10 cellular contexts compared by ENCODE assay signal in genomic region chr4:100100985-100101384, GRCh38.
A peak's percentile ranks its signal among the peaks of the same experiment; 100 is the strongest.
DNase-seq lines count a peak whose midpoint lies in the region; ATAC-seq and TF ChIP-seq lines count a peak whose summit lies in the region.
"Had no signal": no experiment of that assay in that cellular context is flagged by ENCODE, and none has a peak within 500 bp of the region (broad histone marks: within the 10 kb centered on the region; RNA-seq: fewer than 3 reads in every experiment).

No MANE protein-coding gene starts in this region.

- H3K9me3 ChIP-seq in BLaER1 (no peaks in the 10 kb centered on the region), BE2C (no peaks in the 10 kb centered on the region), sigmoid colon (no peaks in the 10 kb centered on the region)

- H3K4me3 ChIP-seq in BLaER1 (no peak overlapping the region), BE2C (ENCODE audit: low read depth, low read length) (no peak overlapping the region), sigmoid colon (no peak overlapping the region)

- H3K36me3 ChIP-seq in BLaER1 (no peaks in the 10 kb centered on the region), BE2C (no peaks in the 10 kb centered on the region), sigmoid colon (no peaks in the 10 kb centered on the region)

- POLR2A ChIA-PET in activated B cell treated with CpG ODN at 0.5 μM for 24 hours (lab: Charles Lee): no interaction called here

- peaks cover 51% of the 10 kb centered on the region for H3K4me1 ChIP-seq in BLaER1
- H3K4me1 ChIP-seq in BE2C: peaks cover 2% of the 10 kb centered on the region; the same call in 1 of the 2 replicates
- no peaks in the 10 kb centered on the region for H3K4me1 ChIP-seq in sigmoid colon
- H3K4me1 ChIP-seq: parathyroid adenoma had no signal

- H3K36me3 Mint-ChIP-seq in activated B cell treated with CpG ODN at 0.5 μM for 24 hours (ENCODE audit: low read depth): no peaks in the 10 kb centered on the region

- peak overlapping the region; percentile 79 for H3K4me2 ChIP-seq in BLaER1

- H3K4me3 Mint-ChIP-seq in activated B cell treated with CpG ODN at 0.5 μM for 24 hours: peak overlapping the region; percentile 50

- no peaks in the 10 kb centered on the region for H3K27me3 Mint-ChIP-seq in activated B cell treated with CpG ODN at 0.5 μM for 24 hours

- peak; percentile 75 for ATAC-seq in GM18909 (IDR thresholded peaks at IDR 0.05; ENCODE audit: poor library complexity, unreplicated experiment)
- ATAC-seq in HG02885 (IDR thresholded peaks at IDR 0.05; ENCODE audit: poor library complexity, unreplicated experiment): peak; percentile 76
- ATAC-seq in activated B cell treated with CpG ODN at 0.5 μM for 24 hours (ENCODE audit: low read depth): peak; percentile 42
- ATAC-seq in sciatic nerve: no peak

- H3K9me3 Mint-ChIP-seq in activated B cell treated with CpG ODN at 0.5 μM for 24 hours: no peaks in the 10 kb centered on the region

- H3K27ac ChIP-seq in BLaER1 (peak overlapping the region; percentile 69), sigmoid colon (no peak overlapping the region)
- H3K27ac ChIP-seq: parathyroid adenoma had no signal

- H3K27me3 ChIP-seq in BLaER1 (no peaks in the 10 kb centered on the region), BE2C (no peaks in the 10 kb centered on the region), sigmoid colon (no peaks in the 10 kb centered on the region)

- H3K9ac ChIP-seq in BLaER1: no peak overlapping the region
- H3K9ac ChIP-seq: parathyroid adenoma had no signal

- no peaks in the 10 kb centered on the region for H4K20me1 ChIP-seq in BLaER1

- TF ChIP-seq POLR2A in sigmoid colon (IDR thresholded peaks at IDR 0.05): no peak

- no peak overlapping the region for H3K27ac Mint-ChIP-seq in activated B cell treated with CpG ODN at 0.5 μM for 24 hours

- intact Hi-C loops in activated B cell treated with CpG ODN at 0.5 μM for 24 hours (cut with micrococcal nuclease): no loop called here
- intact Hi-C loops in sciatic nerve (cut with DNase I): no loop called here
- intact Hi-C loops in sigmoid colon (cut with DNase I): no loop called here

- peaks cover 43% of the 10 kb centered on the region for H3K4me1 Mint-ChIP-seq in activated B cell treated with CpG ODN at 0.5 μM for 24 hours

- 51 to 78% methylated on average over 3 of the region's 3 CpGs for WGBS in sigmoid colon, 2 donors

- TF ChIP-seq CTCF in activated B cell treated with CpG ODN at 0.5 μM for 24 hours (IDR thresholded peaks at IDR 0.05): no peak
- no peak for TF ChIP-seq CTCF in BE2C (IDR thresholded peaks at IDR 0.05; ENCODE audit: low read depth, low read length)
- no peak for TF ChIP-seq CTCF in sigmoid colon (IDR thresholded peaks at IDR 0.05)

- TF ChIP-seq EP300 in sigmoid colon (IDR thresholded peaks at IDR 0.05): no peak

- CTCF ChIA-PET in activated B cell treated with CpG ODN at 0.5 μM for 24 hours (lab: Charles Lee): no interaction called here

- DNase-seq in activated B cell treated with CpG ODN at 0.5 μM for 24 hours (no peak), A172 (ENCODE audit: low spot score) (no peak), sciatic nerve (ENCODE audit: low spot score) (no peak), BE2C (no peak), sigmoid colon (no peak)
- DNase-seq: NCI-H187 treated with DMSO at 0.1 percent for 48 hours had no signal
